17 cellular contexts compared by ENCODE assay signal in genomic region chr3:193825617-193826016, GRCh38.
"Had no signal": no experiment of that assay in that cellular context is flagged by ENCODE, and none has a peak within 500 bp of the region (broad histone marks: within the 10 kb centered on the region; RNA-seq: fewer than 3 reads in every experiment).

No MANE protein-coding gene starts in this region.

- H3K9me3 ChIP-seq: prostate gland, suprapubic skin had no signal

- H3K36me3 ChIP-seq: brain microvascular endothelial cell, prostate gland, suprapubic skin had no signal

- H3K4me3 ChIP-seq: prostate gland, suprapubic skin had no signal

- H3K36me3 Mint-ChIP-seq: activated naive CD8-positive, alpha-beta T cell; natural killer cell; WTC11 had no signal

- H3K4me1 Mint-ChIP-seq: central memory CD8-positive, alpha-beta T cell; natural killer cell had no signal

- H3K27me3 ChIP-seq: suprapubic skin had no signal

- DNase-seq: activated CD4-positive, alpha-beta T cell treated with anti-CD3 and anti-CD28 coated beads for 48 hours; activated CD8-positive, alpha-beta memory T cell treated with anti-CD3 and anti-CD28 coated beads, Interleukin-2, amount 50 U/mL, for 48 hours; activated CD8-positive, alpha-beta T cell treated with anti-CD3 and anti-CD28 coated beads for 36 hours; activated gamma-delta T cell treated with Interleukin-2 at 50 U/mL for 16 hours; activated T-cell treated with anti-CD3 and anti-CD28 coated beads, Interleukin-2, amount 50 U/mL, for 72 hours; natural killer cell; occipital lobe; stimulated activated CD4-positive, alpha-beta T cell treated with anti-CD3 and anti-CD28 coated beads, Interleukin-4, amount 100 ng/mL, for 4 hours; stimulated activated CD8-positive, alpha-beta memory T cell treated with anti-CD3 and anti-CD28 coated beads, Interleukin-4, amount 100 ng/mL, for 48 hours; stimulated activated naive CD4-positive, alpha-beta T cell treated with Interleukin-2 at 50 U/mL for 16 hours had no signal

- H3K9me3 Mint-ChIP-seq: activated CD8-positive, alpha-beta T cell treated with anti-CD3 and anti-CD28 coated beads for 36 hours; activated T-cell treated with anti-CD3 and anti-CD28 coated beads, Interleukin-2, amount 50 U/mL, for 72 hours; central memory CD8-positive, alpha-beta T cell; natural killer cell; WTC11 had no signal

- H3K4me3 Mint-ChIP-seq: activated CD8-positive, alpha-beta T cell treated with anti-CD3 and anti-CD28 coated beads for 36 hours; activated naive CD8-positive, alpha-beta T cell; activated T-cell treated with anti-CD3 and anti-CD28 coated beads, Interleukin-2, amount 50 U/mL, for 72 hours; central memory CD8-positive, alpha-beta T cell; dendritic cell treated with granulocyte-macrophage colony-stimulating factor and Interleukin-4, amounts not matched to agents 40 ng/mL and 50 ng/mL, for 4 days; natural killer cell; WTC11 had no signal

- ATAC-seq: activated CD8-positive, alpha-beta T cell treated with anti-CD3 and anti-CD28 coated beads for 36 hours; natural killer cell had no signal

- H3K27ac ChIP-seq: brain microvascular endothelial cell, prostate gland, suprapubic skin had no signal

- H3K27ac Mint-ChIP-seq: activated CD8-positive, alpha-beta T cell treated with anti-CD3 and anti-CD28 coated beads for 36 hours; activated naive CD8-positive, alpha-beta T cell; activated T-cell treated with anti-CD3 and anti-CD28 coated beads, Interleukin-2, amount 50 U/mL, for 72 hours; dendritic cell treated with granulocyte-macrophage colony-stimulating factor and Interleukin-4, amounts not matched to agents 40 ng/mL and 50 ng/mL, for 4 days; natural killer cell; WTC11 had no signal
